In genomic region chrX:136251042-136251991, GRCh38 we compare ENCODE assay signal across 8 cellular contexts. TPM values are rescaled to one million over a fixed set of nuclear protein-coding genes. Genes with fewer than 3 reads are reported as not detected.
A peak's percentile ranks its signal among the peaks of the same experiment; 100 is the strongest.
DNase-seq lines count a peak whose midpoint lies in the region; ATAC-seq lines count a peak whose summit lies in the region.

TSS of gene MAP7D3 (minus strand) at chrX:136251400. CDS start at chrX:136251358, 42 bp downstream.

- peak; percentile 50 for ATAC-seq in GM18873 (IDR thresholded peaks at IDR 0.05; ENCODE audit: low FRiP score, unreplicated experiment)
- ATAC-seq in HG03108 (IDR thresholded peaks at IDR 0.05; ENCODE audit: unreplicated experiment), result peak; percentile 79
- ATAC-seq in esophagus mucosa, result peak; percentile 87
- ATAC-seq in naive B cell (ENCODE audit: low read depth in 2 of 2), result peak; percentile 88 to 92

- H3K4me1 Mint-ChIP-seq in naive B cell, result peaks cover 0 to 5% (median 5%) of the 10 kb centered on the region in 3 donors

- H3K4me3 Mint-ChIP-seq in naive B cell, result peak within 1 kb of the TSS; percentile 71 to 93 (median 90)

- H3K36me3 Mint-ChIP-seq in naive B cell, result no peaks in the 10 kb centered on the region

- no peaks in the 10 kb centered on the region for H3K9me3 Mint-ChIP-seq in naive B cell

- peak within 1 kb of the TSS; percentile 54 to 94 (median 86) for H3K27ac Mint-ChIP-seq in naive B cell

- H3K27me3 Mint-ChIP-seq in naive B cell, result peaks cover 0 to 4% (median 0%) of the 10 kb centered on the region in 3 donors

- DNase-seq in AG08396 (ENCODE audit: low spot score) (peak; percentile 86), NOMO-1 treated with DMSO at 0.1 percent for 48 hours (lab: John Stamatoyannopoulos, UW; ENCODE audit: unreplicated experiment) (peak; percentile 26), activated T-cell treated with anti-CD3 and anti-CD28 coated beads for 4 hours (peak; percentile 40), naive B cell (peak; percentile 70)
- peak; percentile 48 to 79 (median 61) for DNase-seq in stimulated activated naive CD4-positive, alpha-beta T cell (lab: John Stamatoyannopoulos, UW)

RNA-seq across cellular contexts. Expression of gene MAP7D3, which starts in this region (rescaled TPM):
- 4.8 TPM for total RNA-seq in esophagus mucosa
- 1 to 10 TPM in 5 of 6 donors, under 1 TPM in 1; 0.26 to 8.6 (median 4.0) TPM for polyA plus RNA-seq in naive B cell (ENCODE audit: low read depth in 6 of 6)

Comparison
In these comparisons a context has a peak if more than half of its experiments do, and no peak if none do; other contexts are left out.
1. Peak in every context shown above with its lines: DNase-seq and ATAC-seq.
2. DNase-seq: peak in every context shown above with its lines; median percentile 86 in AG08396; 70 in naive B cell; 61 in stimulated activated naive CD4-positive, alpha-beta T cell; 40 in activated T-cell treated with anti-CD3 and anti-CD28 coated beads for 4 hours; 26 in NOMO-1 treated with DMSO at 0.1 percent for 48 hours.